1 cellular context compared by ENCODE assay signal in the genomic region with DNA sequence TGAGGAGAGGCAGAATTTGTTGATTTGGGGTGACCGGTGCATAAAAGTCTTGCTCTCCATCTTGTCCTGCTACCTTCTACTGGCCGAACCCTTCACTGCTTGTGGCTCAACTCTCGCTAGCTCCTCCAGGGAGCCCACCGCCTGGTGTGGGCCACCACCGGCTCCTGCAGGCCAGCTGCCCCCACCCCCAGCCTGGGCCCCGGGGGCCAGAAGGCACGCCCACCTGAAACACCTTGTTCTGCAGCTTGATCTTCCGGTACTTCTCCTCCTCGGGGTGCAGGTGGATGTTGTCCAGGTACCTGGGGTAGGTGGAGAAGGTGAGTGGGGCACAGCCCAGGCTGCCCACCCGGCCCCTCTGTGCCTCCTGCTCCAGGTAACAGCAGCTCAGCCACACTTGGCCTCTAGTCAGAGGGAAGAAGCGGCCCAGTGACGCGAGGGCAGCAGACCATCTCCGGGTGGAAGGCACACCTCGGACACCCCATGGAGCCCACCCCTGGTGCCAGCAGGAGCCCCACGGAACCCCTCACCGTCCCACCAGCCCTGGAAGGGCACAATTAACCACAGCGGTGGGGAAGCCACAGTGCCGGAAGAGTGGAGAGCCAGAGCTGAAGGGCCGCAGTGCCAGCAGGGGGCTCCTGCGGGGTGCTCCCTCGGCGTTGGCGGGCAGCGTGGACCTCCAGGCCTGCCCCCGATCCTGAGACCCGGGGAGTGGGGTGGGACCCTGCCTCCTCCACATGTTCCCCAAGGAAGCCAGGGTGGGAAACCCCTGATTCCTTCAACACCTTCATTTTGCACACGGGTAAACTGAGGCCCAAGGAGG.
TF ChIP-seq lines count a peak whose summit lies in the region.

No MANE protein-coding gene starts in this region.

TF ChIP-seq in HepG2, 621 proteins besides CTCF, POLR2A, EP300 and RAD21:
- no peak for TF ChIP-seq ZNF646 (CRISPR knock-in tag; IDR thresholded peaks at IDR 0.05)
- TF ChIP-seq AGO2 (optimal IDR thresholded peaks at IDR 0.05; ENCODE audit: low read depth, low read length): peak; percentile 80
